In the genomic region with DNA sequence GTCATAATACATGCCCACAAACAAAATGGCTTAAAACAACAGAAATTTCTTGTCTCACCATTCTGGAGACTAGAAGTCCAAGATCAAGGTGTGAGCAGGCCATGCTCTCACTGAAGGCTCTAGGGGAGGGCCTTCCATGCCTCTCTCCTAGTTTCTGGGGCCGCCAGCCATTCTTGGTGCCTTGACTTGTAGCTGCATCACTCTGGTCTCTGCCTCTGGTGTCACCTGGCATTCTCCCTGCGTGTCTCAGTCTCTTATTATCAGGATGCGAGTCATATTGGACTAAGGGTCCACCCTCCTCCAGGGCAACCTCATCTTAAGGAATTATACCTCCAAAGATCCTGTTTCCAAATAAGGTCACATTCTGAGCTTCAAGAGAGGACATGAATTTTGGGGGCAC, we compare ENCODE assay signal across 32 cellular contexts.
"Had no signal": no experiment of that assay in that cellular context is flagged by ENCODE, and none has a peak within 500 bp of the region (broad histone marks: within the 10 kb centered on the region; RNA-seq: fewer than 3 reads in every experiment).

No MANE protein-coding gene starts in this region.

- ATAC-seq: activated CD4-positive, CD25-positive, alpha-beta regulatory T cell treated with anti-CD3 and anti-CD28 coated beads, Interleukin-2, amount 50 U/mL, for 24 hours; activated naive CD8-positive, alpha-beta T cell treated with anti-CD3 and anti-CD28 coated beads, Interleukin-2, amount 50 U/mL, for 24 hours; gastrocnemius medialis; left ventricle myocardium superior; psoas muscle; stimulated activated memory B cell treated with anti-CD40 and anti-IgM and Interleukin-4, amounts not matched to agents 10 μg/mL and 1 μg/mL and 100 μg/mL, for 72 hours; stimulated activated naive CD8-positive, alpha-beta T cell treated with anti-CD3 and anti-CD28 coated beads, Interleukin-15, amount 100 ng/mL, for 72 hours had no signal

- H3K4me3 Mint-ChIP-seq: activated naive CD8-positive, alpha-beta T cell treated with anti-CD3 and anti-CD28 coated beads, Interleukin-2, amount 50 U/mL, for 24 hours; mesothelial cell of epicardium; nephron progenitor cell; stimulated activated memory B cell treated with anti-CD40 and anti-IgM and Interleukin-4, amounts not matched to agents 10 μg/mL and 1 μg/mL and 100 μg/mL, for 72 hours; stimulated activated naive CD8-positive, alpha-beta T cell treated with anti-CD3 and anti-CD28 coated beads, Interleukin-15, amount 100 ng/mL, for 72 hours; T-helper 1 cell treated with Interleukin-12 subunit alpha and Interleukin-12 subunit beta and Interleukin-4 antibody, amounts not matched to agents 30 μg/mL and 1 μg/mL, for 36 hours had no signal

- H3K27ac Mint-ChIP-seq: activated naive CD8-positive, alpha-beta T cell treated with anti-CD3 and anti-CD28 coated beads, Interleukin-2, amount 50 U/mL, for 24 hours; mesothelial cell of epicardium; naive B cell; nephron progenitor cell; stimulated activated memory B cell treated with anti-CD40 and anti-IgM and Interleukin-4, amounts not matched to agents 10 μg/mL and 1 μg/mL and 100 μg/mL, for 72 hours; stimulated activated naive CD8-positive, alpha-beta T cell treated with anti-CD3 and anti-CD28 coated beads, Interleukin-15, amount 100 ng/mL, for 72 hours; T-helper 1 cell treated with Interleukin-12 subunit alpha and Interleukin-12 subunit beta and Interleukin-4 antibody, amounts not matched to agents 30 μg/mL and 1 μg/mL, for 36 hours had no signal

- H3K4me1 Mint-ChIP-seq: activated naive CD8-positive, alpha-beta T cell treated with anti-CD3 and anti-CD28 coated beads, Interleukin-2, amount 50 U/mL, for 24 hours; naive B cell; stimulated activated memory B cell treated with anti-CD40 and anti-IgM and Interleukin-4, amounts not matched to agents 10 μg/mL and 1 μg/mL and 100 μg/mL, for 72 hours; stimulated activated naive CD8-positive, alpha-beta T cell treated with anti-CD3 and anti-CD28 coated beads, Interleukin-15, amount 100 ng/mL, for 72 hours had no signal

- DNase-seq: activated CD4-positive, alpha-beta T cell treated with anti-CD3 and anti-CD28 coated beads for 48 hours; activated CD4-positive, alpha-beta T cell treated with anti-CD3 and anti-CD28 coated beads, Interleukin-2, amount 50 U/mL, for 48 hours; activated CD8-positive, alpha-beta memory T cell treated with anti-CD3 and anti-CD28 coated beads for 24 hours; activated gamma-delta T cell treated with Interleukin-2 at 50 U/mL for 16 hours; activated naive CD4-positive, alpha-beta T cell treated with anti-CD3 and anti-CD28 coated beads, Interleukin-2, amount 50 U/mL, for 16 hours; activated naive CD8-positive, alpha-beta T cell treated with anti-CD3 and anti-CD28 coated beads, Interleukin-2, amount 50 U/mL, for 24 hours; amygdala; effector CD8-positive, alpha-beta T cell; gastrocnemius medialis; glutamatergic neuron; left ventricle myocardium superior; naive B cell; nephron progenitor cell; ovary; psoas muscle; stimulated activated CD4-positive, alpha-beta T cell treated with anti-CD3 and anti-CD28 coated beads, Interleukin-1b, Interleukin-23, amount 100 ng/mL, for 48 hours; stimulated activated CD4-positive, alpha-beta T cell treated with anti-CD3 and anti-CD28 coated beads, Interleukin-4, amount 100 ng/mL, for 4 hours; stimulated activated CD8-positive, alpha-beta memory T cell treated with anti-CD3 and anti-CD28 coated beads, Interleukin-4, amount 100 ng/mL, for 48 hours; stimulated activated naive CD8-positive, alpha-beta T cell treated with anti-CD3 and anti-CD28 coated beads, Interleukin-15, amount 100 ng/mL, for 72 hours; substantia nigra; T-helper 9 cell; thyroid gland; WERI-Rb-1 had no signal

- H3K36me3 Mint-ChIP-seq: mesothelial cell of epicardium; naive B cell; stimulated activated memory B cell treated with anti-CD40 and anti-IgM and Interleukin-4, amounts not matched to agents 10 μg/mL and 1 μg/mL and 100 μg/mL, for 72 hours had no signal

- H3K36me3 ChIP-seq: breast epithelium, gastrocnemius medialis, neutrophil, ovary, thyroid gland, upper lobe of left lung, vagina, WERI-Rb-1 had no signal

- H3K4me1 ChIP-seq: breast epithelium, gastrocnemius medialis, psoas muscle had no signal

- H3K4me2 ChIP-seq: smooth muscle cell had no signal

- H3K9me3 ChIP-seq: breast epithelium, gastrocnemius medialis, neutrophil, psoas muscle, thyroid gland, upper lobe of left lung, vagina had no signal

- H3K27me3 ChIP-seq: breast epithelium, ovary, thyroid gland, upper lobe of left lung, vagina had no signal

- H3K9me3 Mint-ChIP-seq: activated naive CD8-positive, alpha-beta T cell treated with anti-CD3 and anti-CD28 coated beads, Interleukin-2, amount 50 U/mL, for 24 hours; mesothelial cell of epicardium; naive B cell; nephron progenitor cell; stimulated activated memory B cell treated with anti-CD40 and anti-IgM and Interleukin-4, amounts not matched to agents 10 μg/mL and 1 μg/mL and 100 μg/mL, for 72 hours; stimulated activated naive CD8-positive, alpha-beta T cell treated with anti-CD3 and anti-CD28 coated beads, Interleukin-15, amount 100 ng/mL, for 72 hours; T-helper 1 cell treated with Interleukin-12 subunit alpha and Interleukin-12 subunit beta and Interleukin-4 antibody, amounts not matched to agents 30 μg/mL and 1 μg/mL, for 36 hours had no signal

- H3K4me3 ChIP-seq: breast epithelium, gastrocnemius medialis, ovary, psoas muscle, smooth muscle cell, thyroid gland, upper lobe of left lung, vagina had no signal

- H3K27ac ChIP-seq: breast epithelium, gastrocnemius medialis, neutrophil, ovary, psoas muscle, thyroid gland, upper lobe of left lung, vagina, WERI-Rb-1 had no signal

- H3K27me3 Mint-ChIP-seq: activated naive CD8-positive, alpha-beta T cell treated with anti-CD3 and anti-CD28 coated beads, Interleukin-2, amount 50 U/mL, for 24 hours had no signal
